ENCODE assay signal across 1 cellular context in genomic region chr17:77449373-77449907, GRCh38.
TF ChIP-seq lines count a peak whose summit lies in the region.

No MANE protein-coding gene starts in this region.

TF ChIP-seq in HCT116, 20 proteins besides CTCF, POLR2A, EP300 and RAD21 (continued from another document):
- TF ChIP-seq REST (IDR thresholded peaks at IDR 0.05; ENCODE audit: low read depth): no peak
- TF ChIP-seq SRF (IDR thresholded peaks at IDR 0.05; ENCODE audit: low read depth): no peak
- TF ChIP-seq SP1 (IDR thresholded peaks at IDR 0.05; ENCODE audit: low read depth): no peak
- TF ChIP-seq MAX (IDR thresholded peaks at IDR 0.05): no peak
TF ChIP-seq in HCT116: peak in this region for 0.
